Comparison of ENCODE assay signal across 25 cellular contexts in the genomic region with DNA sequence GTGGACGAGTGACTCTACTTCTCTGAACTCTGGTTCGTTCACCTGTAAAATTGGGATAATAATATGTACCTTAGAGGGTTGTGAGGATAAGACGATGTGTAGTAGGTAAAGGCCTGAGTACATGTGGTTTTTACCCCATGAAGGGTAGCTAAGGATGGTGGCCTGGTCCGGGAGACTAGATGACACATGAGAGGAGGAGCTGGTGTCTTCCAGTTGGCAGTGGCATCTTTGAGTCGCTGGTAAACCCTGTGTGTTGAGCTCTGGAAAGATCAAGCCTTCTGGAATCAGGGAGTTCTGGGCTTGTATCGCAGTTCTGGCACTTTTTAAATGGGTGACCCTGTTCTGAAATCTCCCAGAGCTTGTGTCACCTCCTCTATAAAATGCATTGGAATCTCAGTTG.
"Had no signal": no experiment of that assay in that cellular context is flagged by ENCODE, and none has a peak within 500 bp of the region (broad histone marks: within the 10 kb centered on the region; RNA-seq: fewer than 3 reads in every experiment).

No MANE protein-coding gene starts in this region.

- DNase-seq: effector memory CD4-positive, alpha-beta T cell; erythroblast; hypothalamus; immature natural killer cell; mucosa of descending colon; naive thymus-derived CD4-positive, alpha-beta T cell; nephron progenitor cell; nucleus accumbens; ovary; posterior cingulate gyrus; psoas muscle; right cardiac atrium; spleen; stimulated activated CD4-positive, alpha-beta T cell treated with anti-CD3 and anti-CD28 coated beads, Interleukin-4, amount 100 ng/mL, for 4 hours; stimulated activated naive CD8-positive, alpha-beta T cell treated with anti-CD3 and anti-CD28 coated beads, Interleukin-15, Interleukin-2, amounts not matched to agents 100 U/mL and 50 U/mL, for 24 hours; substantia nigra; testis; tibial artery had no signal

- H3K4me1 Mint-ChIP-seq: memory B cell; stimulated activated memory B cell treated with anti-CD40 and anti-IgM and Interleukin-4, amounts not matched to agents 10 μg/mL and 1 μg/mL and 100 μg/mL, for 72 hours had no signal

- H3K4me3 Mint-ChIP-seq: dendritic cell treated with granulocyte-macrophage colony-stimulating factor and Interleukin-4, amounts not matched to agents 40 ng/mL and 50 ng/mL, for 4 days; immature natural killer cell; memory B cell; mesothelial cell of epicardium; naive thymus-derived CD4-positive, alpha-beta T cell; nephron progenitor cell; stimulated activated memory B cell treated with anti-CD40 and anti-IgM and Interleukin-4, amounts not matched to agents 10 μg/mL and 1 μg/mL and 100 μg/mL, for 72 hours had no signal

- H3K4me1 ChIP-seq: psoas muscle, testis, tibial artery had no signal

- H3K4me3 ChIP-seq: lung, mucosa of descending colon, ovary, psoas muscle, skin epidermis, spleen, testis, tibial artery, upper lobe of left lung had no signal

- H3K27me3 ChIP-seq: ovary, testis, tibial artery, upper lobe of left lung had no signal

- H3K36me3 ChIP-seq: ovary, spleen, tibial artery, upper lobe of left lung had no signal

- H3K27ac ChIP-seq: ovary, psoas muscle, skin epidermis, spleen, testis, tibial artery, upper lobe of left lung had no signal

- H3K9me3 ChIP-seq: mucosa of descending colon, ovary, psoas muscle, testis, tibial artery, upper lobe of left lung had no signal

- H3K36me3 Mint-ChIP-seq: mesothelial cell of epicardium; naive thymus-derived CD4-positive, alpha-beta T cell; stimulated activated memory B cell treated with anti-CD40 and anti-IgM and Interleukin-4, amounts not matched to agents 10 μg/mL and 1 μg/mL and 100 μg/mL, for 72 hours had no signal

- H3K9me3 Mint-ChIP-seq: immature natural killer cell had no signal

- ATAC-seq: mucosa of descending colon; naive thymus-derived CD4-positive, alpha-beta T cell; psoas muscle; right cardiac atrium; stimulated activated memory B cell treated with anti-CD40 and anti-IgM and Interleukin-4, amounts not matched to agents 10 μg/mL and 1 μg/mL and 100 μg/mL, for 72 hours had no signal

- H3K27ac Mint-ChIP-seq: dendritic cell treated with granulocyte-macrophage colony-stimulating factor and Interleukin-4, amounts not matched to agents 40 ng/mL and 50 ng/mL, for 4 days; memory B cell; mesothelial cell of epicardium; nephron progenitor cell; stimulated activated memory B cell treated with anti-CD40 and anti-IgM and Interleukin-4, amounts not matched to agents 10 μg/mL and 1 μg/mL and 100 μg/mL, for 72 hours had no signal
